ENCODE assay signal across 20 cellular contexts in the genomic region with DNA sequence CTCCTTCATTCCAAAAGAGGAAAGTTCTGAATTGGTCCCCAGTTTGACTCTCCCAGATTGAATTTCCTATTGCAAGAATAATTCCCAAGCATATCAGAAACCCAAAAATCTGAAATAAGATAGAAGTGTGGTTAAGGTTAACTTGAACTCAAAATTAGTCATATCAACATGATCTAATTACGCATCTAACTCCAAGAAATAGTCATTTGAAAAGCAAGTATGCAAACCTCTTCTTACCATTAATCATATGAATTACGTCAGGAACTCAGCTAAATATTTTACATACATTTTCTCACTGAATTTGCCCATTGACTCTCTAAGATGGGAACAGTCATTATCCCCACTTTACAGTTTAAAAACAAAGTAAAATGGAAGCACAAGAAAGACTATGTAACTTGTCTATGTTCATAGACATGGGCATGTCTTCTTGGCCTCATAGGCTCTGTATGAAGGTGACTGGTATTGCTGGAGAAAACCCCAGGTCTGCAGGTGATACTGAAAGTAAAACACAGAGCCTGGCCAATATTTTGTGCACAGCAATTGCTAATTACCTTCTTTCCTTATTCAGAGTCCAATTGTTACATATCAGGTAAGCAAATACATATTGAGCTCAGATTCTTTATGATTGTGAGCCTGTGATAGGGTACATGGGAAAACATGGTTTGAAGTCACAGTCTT.
DNase-seq lines count a peak whose midpoint lies in the region; ATAC-seq, FAIRE-seq and TF ChIP-seq lines count a peak whose summit lies in the region.
"Had no signal": no experiment of that assay in that cellular context is flagged by ENCODE, and none has a peak within 500 bp of the region (broad histone marks: within the 10 kb centered on the region; RNA-seq: fewer than 3 reads in every experiment).

No MANE protein-coding gene starts in this region.

- no peaks in the 10 kb centered on the region for H3K27me3 ChIP-seq in neutrophil
- no peaks in the 10 kb centered on the region for H3K27me3 ChIP-seq in Peyer's patch

- H3K9me3 Mint-ChIP-seq in activated T-helper 17 cell treated with anti-CD3 and anti-CD28 coated beads, Interleukin-2, amount 50 U/mL, for 72 hours: no peaks in the 10 kb centered on the region
- H3K9me3 Mint-ChIP-seq: CD14-positive monocyte had no signal

- H3K27me3 Mint-ChIP-seq in activated T-helper 17 cell treated with anti-CD3 and anti-CD28 coated beads, Interleukin-2, amount 50 U/mL, for 72 hours: peaks cover 6% of the 10 kb centered on the region

- no peaks in the 10 kb centered on the region for H3K4me1 Mint-ChIP-seq in activated T-helper 17 cell treated with anti-CD3 and anti-CD28 coated beads, Interleukin-2, amount 50 U/mL, for 72 hours
- H3K4me1 Mint-ChIP-seq: CD14-positive monocyte had no signal

- peaks cover 23% of the 10 kb centered on the region for H3K36me3 ChIP-seq in neutrophil
- no peaks in the 10 kb centered on the region for H3K36me3 ChIP-seq in Peyer's patch

- no peaks in the 10 kb centered on the region for H3K9me3 ChIP-seq in neutrophil
- no peaks in the 10 kb centered on the region for H3K9me3 ChIP-seq in Peyer's patch

- FAIRE-seq in GM12892 (lab: Jason Lieb, UNC): peak; percentile 36
- FAIRE-seq: HepG2 had no signal

- H3K27ac Mint-ChIP-seq in activated T-helper 17 cell treated with anti-CD3 and anti-CD28 coated beads, Interleukin-2, amount 50 U/mL, for 72 hours: no peak overlapping the region

- DNase-seq in GM12892 (ENCODE audit: insufficient read length) (no peak), COR-L47 (lab: John Stamatoyannopoulos, UW) (no peak), Peyer's patch (no peak)
- no peak for DNase-seq in activated T-cell treated with anti-CD3 and anti-CD28 coated beads, Interleukin-2, amount 50 U/mL, for 48 hours
- DNase-seq: ACHN; AML-193; GM23248; NCI-H1105; NCI-H1694 treated with DMSO at 0.1 percent for 48 hours; NCI-H345; NCI-H526 treated with DMSO at 0.1 percent for 48 hours; NK-92 treated with Interleukin-12 subunit alpha and Interleukin-12 subunit beta, amount 100 ng/mL, for 24 hours; RPMI8226; SIG-M5 had no signal

- peak overlapping the region; percentile 19 for H3K4me3 Mint-ChIP-seq in activated T-helper 17 cell treated with anti-CD3 and anti-CD28 coated beads, Interleukin-2, amount 50 U/mL, for 72 hours
- H3K4me3 Mint-ChIP-seq: CD14-positive monocyte had no signal

- TF ChIP-seq CTCF in neutrophil (IDR thresholded peaks at IDR 0.05) (no peak), Peyer's patch (IDR thresholded peaks at IDR 0.05) (no peak)

- TF ChIP-seq POLR2A in GM12892 (IDR thresholded peaks at IDR 0.05; ENCODE audit: low read depth, low read length): no peak
- TF ChIP-seq POLR2A in Peyer's patch (IDR thresholded peaks at IDR 0.05): no peak

- H3K4me1 ChIP-seq in neutrophil (ENCODE audit: control insufficient read depth in 1 of 2, insufficient read depth in 1 of 2, low read depth in 1 of 2, low read length in 1 of 2) (peaks cover 0 to under 1% of the 10 kb centered on the region in 2 experiments), Peyer's patch (no peaks in the 10 kb centered on the region)

- H3K36me3 Mint-ChIP-seq in activated T-helper 17 cell treated with anti-CD3 and anti-CD28 coated beads, Interleukin-2, amount 50 U/mL, for 72 hours (ENCODE audit: low read depth): no peaks in the 10 kb centered on the region

- ATAC-seq in GM21717 (IDR thresholded peaks at IDR 0.05; ENCODE audit: unreplicated experiment): peak; percentile 51
- peak; percentile 68 for ATAC-seq in activated T-helper 17 cell treated with anti-CD3 and anti-CD28 coated beads, Interleukin-2, amount 50 U/mL, for 72 hours (replicated peaks)
- no peak for ATAC-seq in HG02763 (IDR thresholded peaks at IDR 0.05; ENCODE audit: unreplicated experiment)
- ATAC-seq: HepG2 had no signal

- H3K27ac ChIP-seq in neutrophil (peak overlapping the region; percentile 42), Peyer's patch (no peak overlapping the region)
- H3K27ac ChIP-seq: GM23248 had no signal

- H3K4me3 ChIP-seq in neutrophil (ENCODE audit: low read depth in 1 of 2, low read length in 1 of 2): no peak overlapping the region
- H3K4me3 ChIP-seq in Peyer's patch: no peak overlapping the region
- H3K4me3 ChIP-seq: GM23248 had no signal
